ENCODE assay signal across 9 cellular contexts in genomic region chr12:106288510-106289195, GRCh38. TPM values are rescaled to one million over a fixed set of nuclear protein-coding genes. Genes with fewer than 3 reads are reported as not detected.
A peak's percentile ranks its signal among the peaks of the same experiment; 100 is the strongest.
DNase-seq lines count a peak whose midpoint lies in the region; ATAC-seq and TF ChIP-seq lines count a peak whose summit lies in the region.
"Had no signal": no experiment of that assay in that cellular context is flagged by ENCODE, and none has a peak within 500 bp of the region (broad histone marks: within the 10 kb centered on the region; RNA-seq: fewer than 3 reads in every experiment).

No MANE protein-coding gene starts in this region.

- peak overlapping the region; percentile 95 for H3K27ac ChIP-seq in AG04450 (ENCODE audit: low read depth, low read length)

- peak overlapping the region; percentile 38 for H3K4me3 Mint-ChIP-seq in activated T-helper 17 cell treated with anti-CD3 and anti-CD28 coated beads, Interleukin-2, amount 50 U/mL, for 72 hours

- DNase-seq in AG04450 (ENCODE audit: low read depth, low spot score) (peak; percentile 84), HT-29 (ENCODE audit: low spot score) (peak; percentile 79), kidney glomerular epithelial cell (lab: John Stamatoyannopoulos, UW) (peak; percentile 63), SW 1271 (lab: John Stamatoyannopoulos, UW) (no peak), posterior vena cava (ENCODE audit: low spot score) (no peak)
- DNase-seq: caudate nucleus had no signal

- TF ChIP-seq CTCF in AG04450 (IDR thresholded peaks at IDR 0.05; ENCODE audit: low read depth, low read length), result no peak

- POLR2A ChIA-PET in AG04450 (lab: Yijun Ruan, JAX), result no interaction called here

- no peak overlapping the region for H3K4me3 ChIP-seq in AG04450 (ENCODE audit: low read depth, low read length)

- CTCF ChIA-PET in AG04450 (lab: Charles Lee), result no interaction called here

- H3K9me3 ChIP-seq in AG04450 (ENCODE audit: control insufficient read depth, insufficient read depth, low read length), result no peaks in the 10 kb centered on the region

- H3K9me3 Mint-ChIP-seq in activated T-helper 17 cell treated with anti-CD3 and anti-CD28 coated beads, Interleukin-2, amount 50 U/mL, for 72 hours, result no peaks in the 10 kb centered on the region

- H3K4me1 Mint-ChIP-seq in activated T-helper 17 cell treated with anti-CD3 and anti-CD28 coated beads, Interleukin-2, amount 50 U/mL, for 72 hours, result no peaks in the 10 kb centered on the region

- ATAC-seq in activated T-helper 17 cell treated with anti-CD3 and anti-CD28 coated beads, Interleukin-2, amount 50 U/mL, for 72 hours (replicated peaks), result peak; percentile 99
- ATAC-seq in HG03442 (IDR thresholded peaks at IDR 0.05; ENCODE audit: unreplicated experiment) (no peak), HG03280 (IDR thresholded peaks at IDR 0.05; ENCODE audit: unreplicated experiment) (no peak)

- H3K36me3 Mint-ChIP-seq in activated T-helper 17 cell treated with anti-CD3 and anti-CD28 coated beads, Interleukin-2, amount 50 U/mL, for 72 hours (ENCODE audit: low read depth), result no peaks in the 10 kb centered on the region

- H3K27ac Mint-ChIP-seq in activated T-helper 17 cell treated with anti-CD3 and anti-CD28 coated beads, Interleukin-2, amount 50 U/mL, for 72 hours, result peak overlapping the region; percentile 72

- no peaks in the 10 kb centered on the region for H3K27me3 ChIP-seq in AG04450 (ENCODE audit: control insufficient read depth, insufficient read depth, low read length)

- intact Hi-C loops in posterior vena cava (cut with DNase I), result no loop called here

- peaks cover 7% of the 10 kb centered on the region for H3K27me3 Mint-ChIP-seq in activated T-helper 17 cell treated with anti-CD3 and anti-CD28 coated beads, Interleukin-2, amount 50 U/mL, for 72 hours

RNA-seq across cellular contexts. Expression of gene TCP11L2, which starts 13.9 kb away (rescaled TPM):
- polyA plus RNA-seq in AG04450 (2011; rRNA removed), result 22.0 and 26.5 TPM in 2 replicates
- polyA minus RNA-seq in AG04450 (2011; rRNA and poly(A)+ RNA removed), result 57.8 and 69.6 TPM in 2 replicates
- 8.0 and 8.7 TPM in 2 replicates for total RNA-seq in HT-29 (2014; rRNA removed; shearing (Covaris generic))
- total RNA-seq in activated T-helper 17 cell treated with anti-CD3 and anti-CD28 coated beads, Interleukin-2, amount 50 U/mL, for 72 hours, result 10 to 100 TPM in 1 of 2 donors, 1 to 10 TPM in 1; 9.6 to 22.4 TPM
- 10 to 100 TPM; 18.5 to 28.3 TPM for total RNA-seq in posterior vena cava

RNA-seq across cellular contexts. Expression of gene CKAP4, which starts 40.8 kb away (rescaled TPM):
- 376 and 389 TPM in 2 replicates for polyA plus RNA-seq in AG04450 (2011; rRNA removed)
- 147 and 148 TPM in 2 replicates for polyA minus RNA-seq in AG04450 (2011; rRNA and poly(A)+ RNA removed)
- total RNA-seq in HT-29 (2014; rRNA removed; shearing (Covaris generic)), result 8.1 and 9.1 TPM in 2 replicates
- total RNA-seq in activated T-helper 17 cell treated with anti-CD3 and anti-CD28 coated beads, Interleukin-2, amount 50 U/mL, for 72 hours, result 1 to 10 TPM; 3.6 to 3.8 TPM
- 10 to 100 TPM; 59.9 to 71.8 TPM for total RNA-seq in posterior vena cava

Comparison
In these comparisons a context has a peak if more than half of its experiments do, and no peak if none do; other contexts are left out.
1. DNase-seq: peak in AG04450 (single experiment), HT-29 (single experiment) and kidney glomerular epithelial cell (single experiment); none in SW 1271 (0 of 2) and posterior vena cava (single experiment).